1 cellular context compared by ENCODE assay signal in the genomic region with DNA sequence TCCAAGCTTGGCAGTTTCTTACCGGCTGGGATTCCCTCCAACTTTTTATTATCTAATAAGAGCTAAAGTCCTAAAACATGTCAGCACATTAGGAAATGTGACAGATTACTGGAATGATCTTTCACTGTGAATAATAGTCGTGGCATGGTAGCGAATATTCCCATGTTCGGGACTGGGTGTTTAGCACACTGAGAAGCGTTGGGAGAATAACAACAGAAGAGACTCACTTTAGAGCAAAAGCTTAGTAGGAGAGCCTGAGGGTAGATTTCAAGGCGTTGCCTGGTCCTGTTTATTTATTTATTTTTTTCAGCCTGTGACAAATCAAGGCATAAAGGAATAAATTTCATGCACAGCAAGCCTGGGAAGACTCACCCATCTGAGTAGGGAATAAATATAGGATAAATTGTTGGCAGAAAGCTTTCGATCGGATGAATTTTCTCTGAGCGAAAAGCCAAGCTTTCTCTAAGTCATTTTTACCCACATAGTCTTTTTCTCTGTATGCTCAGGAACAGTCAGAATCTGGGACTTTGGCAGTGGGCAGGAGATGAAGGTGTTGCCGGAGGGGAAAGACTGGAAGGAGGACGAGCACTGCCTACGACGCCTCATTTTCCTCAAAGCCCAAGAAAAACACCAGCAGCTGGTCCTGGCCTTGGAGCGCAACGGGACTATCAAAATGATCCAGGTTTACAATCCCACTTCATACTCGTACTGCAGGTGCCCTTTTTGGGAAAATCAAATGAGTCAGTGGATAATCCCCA.
TF ChIP-seq lines count a peak whose summit lies in the region.

No MANE protein-coding gene starts in this region.

TF ChIP-seq in K562, 482 proteins besides CTCF, POLR2A, EP300 and RAD21 (continued from another document):
- TF ChIP-seq YY1 (IDR thresholded peaks at IDR 0.05; ENCODE audit: borderline replicate concordance in 1 of 3, control insufficient read depth in 1 of 3, extremely low read depth in 1 of 3, insufficient read depth in 3 of 3, insufficient read length in 1 of 3, insufficient replicate concordance in 2 of 3, low read depth in 1 of 3, low read length in 2 of 3): no peak
TF ChIP-seq in K562: peak in this region for 2.
